In genomic region chr16:84341533-84342295, GRCh38 we compare ENCODE assay signal across 25 cellular contexts. TPM values are rescaled to one million over a fixed set of nuclear protein-coding genes. Genes with fewer than 3 reads are reported as not detected.
"Had no signal": no experiment of that assay in that cellular context is flagged by ENCODE, and none has a peak within 500 bp of the region (broad histone marks: within the 10 kb centered on the region; RNA-seq: fewer than 3 reads in every experiment).

No MANE protein-coding gene starts in this region.

- DNase-seq: activated CD4-positive, alpha-beta T cell treated with anti-CD3 and anti-CD28 coated beads, Interleukin-2, amount 50 U/mL, for 48 hours; activated CD8-positive, alpha-beta memory T cell treated with anti-CD3 and anti-CD28 coated beads, Interleukin-2, amount 50 U/mL, for 48 hours; activated naive CD4-positive, alpha-beta T cell; activated T-cell treated with anti-CD3 and anti-CD28 coated beads, Interleukin-2, amount 50 U/mL, for 4 hours; hypothalamus; lower lobe of right lung; natural killer cell; pancreas; right cardiac atrium; stimulated activated CD4-positive, alpha-beta T cell treated with anti-CD3 and anti-CD28 coated beads, Interleukin-12 subunit alpha, Interleukin-12 subunit beta, amount 100 ng/mL, for 4 hours; stimulated activated CD4-positive, alpha-beta T cell treated with anti-CD3 and anti-CD28 coated beads, Interleukin-4, amount 100 ng/mL, for 4 hours; stimulated activated naive CD8-positive, alpha-beta T cell treated with anti-CD3 and anti-CD28 coated beads, Interleukin-15, Interleukin-2, amounts not matched to agents 100 U/mL and 50 U/mL, for 24 hours; substantia nigra; T-helper 2 cell; thyroid gland had no signal

- ATAC-seq: activated T-cell treated with anti-CD3 and anti-CD28 coated beads, Interleukin-2, amount 50 U/mL, for 4 hours; gastroesophageal sphincter; lower lobe of right lung; natural killer cell; pancreas; right cardiac atrium; stimulated activated naive CD8-positive, alpha-beta T cell treated with anti-CD3 and anti-CD28 coated beads, Interleukin-15, Interleukin-2, amounts not matched to agents 100 U/mL and 50 U/mL, for 24 hours had no signal

- H3K4me3 ChIP-seq: dorsolateral prefrontal cortex, gastroesophageal sphincter, lower lobe of right lung, pancreas, thyroid gland had no signal

- H3K27ac ChIP-seq: dorsolateral prefrontal cortex, epithelial cell of prostate, gastroesophageal sphincter, lower lobe of right lung, pancreas, thyroid gland, VCaP had no signal

- H3K4me1 Mint-ChIP-seq: central memory CD8-positive, alpha-beta T cell; natural killer cell had no signal

- H3K4me1 ChIP-seq: lower lobe of right lung, pancreas, thyroid gland had no signal

- H3K36me3 ChIP-seq: gastroesophageal sphincter, lower lobe of right lung, neutrophil, pancreas, thyroid gland had no signal

- H3K9me3 ChIP-seq: neutrophil, pancreas, thyroid gland had no signal

- H3K27me3 ChIP-seq: dorsolateral prefrontal cortex, gastroesophageal sphincter, neutrophil, pancreas, thyroid gland had no signal

- H3K4me3 Mint-ChIP-seq: activated naive CD8-positive, alpha-beta T cell; activated T-cell treated with anti-CD3 and anti-CD28 coated beads, Interleukin-2, amount 50 U/mL, for 4 hours; central memory CD8-positive, alpha-beta T cell; natural killer cell had no signal

- H3K27ac Mint-ChIP-seq: activated naive CD8-positive, alpha-beta T cell; activated T-helper 2 cell treated with anti-CD3 and anti-CD28 coated beads, Interferon-gamma antibody, Interleukin-2, Interleukin-4, amounts not matched to agents 10 μg/mL and 5 μg/mL and 100 μg/mL, durations not matched to agents 14 hours and 24 hours and 36 hours; natural killer cell had no signal

RNA-seq across cellular contexts. Expression of gene ATP2C2, which starts 26.6 kb away (rescaled TPM):
- total RNA-seq: activated CD8-positive, alpha-beta memory T cell treated with anti-CD3 and anti-CD28 coated beads for 36 hours; activated T-cell treated with anti-CD3 and anti-CD28 coated beads, Interleukin-2, amount 50 U/mL, for 4 hours; activated T-helper 2 cell treated with anti-CD3 and anti-CD28 coated beads, Interferon-gamma antibody, Interleukin-2, Interleukin-4, amounts not matched to agents 10 μg/mL and 5 μg/mL and 100 μg/mL, durations not matched to agents 14 hours and 24 hours and 36 hours; natural killer cell; pulmonary artery endothelial cell; right cardiac atrium had no signal
- polyA plus RNA-seq: right cardiac atrium had no signal

RNA-seq across cellular contexts. Expression of gene WFDC1, which starts 47.0 kb away (rescaled TPM):
- total RNA-seq: activated CD8-positive, alpha-beta memory T cell treated with anti-CD3 and anti-CD28 coated beads for 36 hours; activated T-cell treated with anti-CD3 and anti-CD28 coated beads, Interleukin-2, amount 50 U/mL, for 4 hours; activated T-helper 2 cell treated with anti-CD3 and anti-CD28 coated beads, Interferon-gamma antibody, Interleukin-2, Interleukin-4, amounts not matched to agents 10 μg/mL and 5 μg/mL and 100 μg/mL, durations not matched to agents 14 hours and 24 hours and 36 hours; natural killer cell; pulmonary artery endothelial cell had no signal
